ENCODE assay signal across 8 cellular contexts in genomic region chr4:87353592-87353991, GRCh38. TPM values are rescaled to one million over a fixed set of nuclear protein-coding genes. Genes with fewer than 3 reads are reported as not detected.
DNase-seq lines count a peak whose midpoint lies in the region; ATAC-seq and TF ChIP-seq lines count a peak whose summit lies in the region.

No MANE protein-coding gene starts in this region.

- H3K4me3 Mint-ChIP-seq in mesothelial cell of epicardium, result no peak overlapping the region

- no peaks in the 10 kb centered on the region for H3K4me1 Mint-ChIP-seq in mesothelial cell of epicardium

- peak overlapping the region; percentile 9 for H3K27ac Mint-ChIP-seq in mesothelial cell of epicardium

- intact Hi-C loops in lower leg skin (cut with DNase I; ENCODE audit: low total_unique reads), result no loop called here

- peak; percentile 15 for DNase-seq in COLO668 (lab: John Stamatoyannopoulos, UW; ENCODE audit: unreplicated experiment)
- no peak for DNase-seq in RWPE2 (ENCODE audit: low spot score)
- DNase-seq in dermis microvascular lymphatic vessel endothelial cell (ENCODE audit: low read depth in 2 of 2), result peak; percentile 48 to 69
- DNase-seq in mesothelial cell of epicardium (ENCODE audit: low spot score in 2 of 2, unreplicated experiment in 2 of 2), result peak in 1 of 2 experiments; percentile 44
- no peak for DNase-seq in lower leg skin (ENCODE audit: low spot score in 2 of 2)
- DNase-seq in NCI-H510A (lab: John Stamatoyannopoulos, UW), result no peak

- no peaks in the 10 kb centered on the region for H3K27me3 Mint-ChIP-seq in mesothelial cell of epicardium (ENCODE audit: low read depth)

- WGBS in lower leg skin, 2 donors, result 35 to 50% methylated on average over 3 of the region's 3 CpGs

- H3K27ac ChIP-seq in RWPE2 (ENCODE audit: poor library complexity, severe bottlenecking), result peak overlapping the region; percentile 1

- H3K9me3 ChIP-seq in RWPE2 (ENCODE audit: severe bottlenecking), result no peaks in the 10 kb centered on the region

- H3K4me3 ChIP-seq in RWPE2 (ENCODE audit: severe bottlenecking) (no peak overlapping the region), lower leg skin (ENCODE audit: low read depth, poor library complexity, severe bottlenecking) (no peak overlapping the region)

- TF ChIP-seq CTCF in RWPE2 (IDR thresholded peaks at IDR 0.05; ENCODE audit: poor library complexity, severe bottlenecking) (peak; percentile 74), mesothelial cell of epicardium (IDR thresholded peaks at IDR 0.05; ENCODE audit: unreplicated experiment) (no peak), lower leg skin (IDR thresholded peaks at IDR 0.05) (no peak)

- H3K4me1 ChIP-seq in RWPE2 (ENCODE audit: insufficient read depth, poor library complexity, severe bottlenecking), result peaks cover 25% of the 10 kb centered on the region

- no peaks in the 10 kb centered on the region for H3K27me3 ChIP-seq in RWPE2 (ENCODE audit: insufficient read depth, poor library complexity, severe bottlenecking)

- no peak for TF ChIP-seq POLR2A in lower leg skin (IDR thresholded peaks at IDR 0.05)

- H3K36me3 ChIP-seq in RWPE2 (ENCODE audit: low read depth), result no peaks in the 10 kb centered on the region

- H3K9me3 Mint-ChIP-seq in mesothelial cell of epicardium, result no peaks in the 10 kb centered on the region

- ATAC-seq in GM18907 (IDR thresholded peaks at IDR 0.05; ENCODE audit: unreplicated experiment), result peak; percentile 78
- peak; percentile 85 for ATAC-seq in HG03095 (IDR thresholded peaks at IDR 0.05; ENCODE audit: unreplicated experiment)
- ATAC-seq in RWPE2 (ENCODE audit: low read depth), result peak; percentile 70

- peaks cover 11% of the 10 kb centered on the region for H3K36me3 Mint-ChIP-seq in mesothelial cell of epicardium

RNA-seq across cellular contexts. Expression of gene HSD17B13, which starts 30.9 kb away (rescaled TPM):
- total RNA-seq in dermis microvascular lymphatic vessel endothelial cell, result under 0.01 and 0.13 TPM in 2 replicates
- 0.16 to 0.20 TPM (median 0.18 TPM) in 3 replicates for total RNA-seq in mesothelial cell of epicardium
- 10 to 100 TPM in 2 of 4 donors, 1 to 10 TPM in 1, under 1 TPM in 1; 0.55 to 76.4 (median 34.8) TPM for total RNA-seq in lower leg skin

RNA-seq across cellular contexts. Expression of gene HSD17B11, which starts 37.4 kb away (rescaled TPM):
- total RNA-seq in dermis microvascular lymphatic vessel endothelial cell (31.7 and 32.9 TPM in 2 replicates), mesothelial cell of epicardium (18.7 to 23.4 TPM (median 19.2 TPM) in 3 replicates), lower leg skin (10 to 100 TPM; 15.3 to 33.6 (median 23.2) TPM)

Comparison
In these comparisons a context has a peak if more than half of its experiments do, and no peak if none do; other contexts are left out.
1. DNase-seq: peak in COLO668 (single experiment) and dermis microvascular lymphatic vessel endothelial cell (2 of 2); none in RWPE2 (single experiment), lower leg skin (0 of 2) and NCI-H510A (single experiment).
2. Peak in every context shown above with its lines, with median percentiles within 50 percentile points of each other: ATAC-seq.